In genomic region chr1:145859491-145860159, GRCh38 we compare ENCODE assay signal across 8 cellular contexts. TPM values are rescaled to one million over a fixed set of nuclear protein-coding genes. Genes with fewer than 3 reads are reported as not detected.
DNase-seq lines count a peak whose midpoint lies in the region; ATAC-seq and TF ChIP-seq lines count a peak whose summit lies in the region.

No MANE protein-coding gene starts in this region.

- TF ChIP-seq CTCF in CD14-positive monocyte (IDR thresholded peaks at IDR 0.05): peak; percentile 9
- TF ChIP-seq CTCF in lung (IDR thresholded peaks at IDR 0.05; ENCODE audit: control extremely low read depth, extremely low read depth): no peak

- peaks cover 22 to 26% of the 10 kb centered on the region in 2 donors for H3K36me3 Mint-ChIP-seq in CD14-positive monocyte
- peaks cover 17% of the 10 kb centered on the region for H3K36me3 Mint-ChIP-seq in activated CD4-positive, alpha-beta memory T cell treated with anti-CD3 and anti-CD28 coated beads, Interleukin-2, amount 10 ng/mL, durations not matched to agents 7 days and 5 days (ENCODE audit: low read depth)

- H3K36me3 ChIP-seq in ectodermal cell (ENCODE audit: control insufficient read depth, insufficient read depth, low read length) (peaks cover 21% of the 10 kb centered on the region), lung (ENCODE audit: control insufficient read depth in 2 of 2, insufficient read depth in 2 of 2, low read length in 2 of 2) (peaks cover 10 to 17% of the 10 kb centered on the region in 2 donors)

- H3K4me3 ChIP-seq in ectodermal cell (ENCODE audit: insufficient read depth, low read depth, low read length) (peak overlapping the region; percentile 90), lung (peak overlapping the region; percentile 92)

- H3K27ac ChIP-seq in ectodermal cell (ENCODE audit: insufficient read depth, low read depth, low read length, poor library complexity, severe bottlenecking) (peak overlapping the region; percentile 73), lung (ENCODE audit: low read depth in 1 of 2, low read length in 1 of 2) (peak overlapping the region; percentile 82 to 96)

- peak overlapping the region; percentile 97 to 98 for H3K4me3 Mint-ChIP-seq in CD14-positive monocyte
- peak overlapping the region; percentile 97 for H3K4me3 Mint-ChIP-seq in activated CD4-positive, alpha-beta memory T cell treated with anti-CD3 and anti-CD28 coated beads, Interleukin-2, amount 10 ng/mL, durations not matched to agents 7 days and 5 days

- peaks cover 14% of the 10 kb centered on the region for H3K4me1 Mint-ChIP-seq in CD14-positive monocyte
- peaks cover 16% of the 10 kb centered on the region for H3K4me1 Mint-ChIP-seq in activated CD4-positive, alpha-beta memory T cell treated with anti-CD3 and anti-CD28 coated beads, Interleukin-2, amount 10 ng/mL, durations not matched to agents 7 days and 5 days

- peaks cover 0 to 4% (median 2%) of the 10 kb centered on the region in 3 donors for H3K27me3 Mint-ChIP-seq in CD14-positive monocyte (ENCODE audit: low read depth in 3 of 3)
- peaks cover 17% of the 10 kb centered on the region for H3K27me3 Mint-ChIP-seq in activated CD4-positive, alpha-beta memory T cell treated with anti-CD3 and anti-CD28 coated beads, Interleukin-2, amount 10 ng/mL, durations not matched to agents 7 days and 5 days

- intact Hi-C loops in CD14-positive monocyte (cut with micrococcal nuclease): loop anchor here in 1 of 2 donors (5.0 to 10.0 kb wide), 2 partner anchors 58 to 105 kb away; partner anchors contain the start of genes ANKRD34A, PEX11B and POLR3GL

- CTCF ChIA-PET in activated CD4-positive, alpha-beta memory T cell treated with anti-CD3 and anti-CD28 coated beads, Interleukin-2, amount 10 ng/mL, durations not matched to agents 7 days and 5 days (lab: Charles Lee): interaction anchor here (1.0 to 11.1 kb wide), 14 partner anchors 13 to 177 kb away, joined by 3 to 182 read pairs (median 6); partner anchors contain the start of genes ANKRD34A, ANKRD35, NUDT17 and PEX11B

- H3K9me3 ChIP-seq in ectodermal cell (ENCODE audit: control insufficient read depth, low read length): no peaks in the 10 kb centered on the region
- no peaks in the 10 kb centered on the region for H3K9me3 ChIP-seq in lung (ENCODE audit: control insufficient read depth in 2 of 2, insufficient read depth in 1 of 2, low read length in 1 of 2)

- WGBS in ectodermal cell, 2 experiments: 0 to 1% methylated on average over 44 of the region's 44 CpGs
- WGBS in lung, 2 donors: 0% methylated on average over 43 to 44 of the region's 44 CpGs

- H3K27me3 ChIP-seq in ectodermal cell (ENCODE audit: control insufficient read depth, insufficient read depth, low read length, poor library complexity, severe bottlenecking): no peaks in the 10 kb centered on the region
- no peaks in the 10 kb centered on the region for H3K27me3 ChIP-seq in lung (ENCODE audit: control insufficient read depth, insufficient read depth)

- DNase-seq in CD14-positive monocyte (ENCODE audit: low spot score): no peak
- DNase-seq in NCI-H774 (lab: John Stamatoyannopoulos, UW): peak; percentile 86
- DNase-seq in activated CD4-positive, alpha-beta memory T cell treated with anti-CD3 and anti-CD28 coated beads, Interleukin-2, amount 10 ng/mL, durations not matched to agents 7 days and 5 days: peak; percentile 78
- peak; percentile 92 for DNase-seq in lung (ENCODE audit: low spot score)
- DNase-seq in stimulated activated CD4-positive, alpha-beta T cell treated with anti-CD3 and anti-CD28 coated beads, TNF-alpha, amount 100 ng/mL, for 48 hours (ENCODE audit: low read depth in 3 of 3): peak; percentile 41 to 75 (median 56)

- peak overlapping the region; percentile 87 to 95 (median 93) for H3K27ac Mint-ChIP-seq in CD14-positive monocyte
- peak overlapping the region; percentile 76 for H3K27ac Mint-ChIP-seq in activated CD4-positive, alpha-beta memory T cell treated with anti-CD3 and anti-CD28 coated beads, Interleukin-2, amount 10 ng/mL, durations not matched to agents 7 days and 5 days

- H3K9me3 Mint-ChIP-seq in CD14-positive monocyte: peaks cover 0 to 1% (median 0%) of the 10 kb centered on the region in 7 donors
- H3K9me3 Mint-ChIP-seq in activated CD4-positive, alpha-beta memory T cell treated with anti-CD3 and anti-CD28 coated beads, Interleukin-2, amount 10 ng/mL, durations not matched to agents 7 days and 5 days: no peaks in the 10 kb centered on the region

- ATAC-seq in GM19372 (IDR thresholded peaks at IDR 0.05; ENCODE audit: low read depth, unreplicated experiment): peak; percentile 64
- peak; percentile 59 for ATAC-seq in HG03521 (IDR thresholded peaks at IDR 0.05; ENCODE audit: unreplicated experiment)
- ATAC-seq in lung (ENCODE audit: insufficient read depth, low FRiP score): peak; percentile 89

- no peaks in the 10 kb centered on the region for H3K4me1 ChIP-seq in ectodermal cell (ENCODE audit: control insufficient read depth, insufficient read depth, low read length)
- H3K4me1 ChIP-seq in lung (ENCODE audit: control insufficient read depth in 2 of 2, insufficient read depth in 2 of 2, low read length in 2 of 2): peaks cover 0 to 4% of the 10 kb centered on the region in 2 donors

- POLR2A ChIA-PET in activated CD4-positive, alpha-beta memory T cell treated with anti-CD3 and anti-CD28 coated beads, Interleukin-2, amount 10 ng/mL, durations not matched to agents 7 days and 5 days (lab: Charles Lee): interaction anchor here (0.6 to 6.1 kb wide), 25 partner anchors 10 to 578 kb away, joined by 3 to 71 read pairs (median 4); partner anchors contain the start of genes ANKRD34A, ANKRD35, LIX1L and NUDT17

RNA-seq across cellular contexts. Expression of gene PIAS3, which starts 0.7 kb away (rescaled TPM):
- polyA plus RNA-seq in CD14-positive monocyte (1 to 10 TPM; 7.2 to 8.8 TPM), lung (10 to 100 TPM; 26.4 to 32.1 TPM)
- total RNA-seq in activated CD4-positive, alpha-beta memory T cell treated with anti-CD3 and anti-CD28 coated beads, Interleukin-2, amount 10 ng/mL, durations not matched to agents 7 days and 5 days: 10 to 100 TPM; 21.2 to 21.7 TPM
- polyA plus RNA-seq in ectodermal cell (2013, experiment 1 of 4): 66.7 TPM
- polyA plus RNA-seq in ectodermal cell (2013, experiment 2 of 4): 65.8 TPM
- 57.5 TPM for polyA plus RNA-seq in ectodermal cell (2013, experiment 3 of 4)
- polyA plus RNA-seq in ectodermal cell (2013, experiment 4 of 4): 64.4 TPM
- total RNA-seq in lung: 10 to 100 TPM; 23.5 to 54.9 TPM

RNA-seq across cellular contexts. Expression of gene NUDT17, which starts 14.2 kb away (rescaled TPM):
- polyA plus RNA-seq in CD14-positive monocyte (1 to 10 TPM; 2.1 to 3.1 TPM), lung (1 to 10 TPM; 1.6 to 3.1 TPM)
- 1 to 10 TPM; 2.5 to 2.7 TPM for total RNA-seq in activated CD4-positive, alpha-beta memory T cell treated with anti-CD3 and anti-CD28 coated beads, Interleukin-2, amount 10 ng/mL, durations not matched to agents 7 days and 5 days
- 4.8 TPM for polyA plus RNA-seq in ectodermal cell (2013, experiment 1 of 4)
- 6.3 TPM for polyA plus RNA-seq in ectodermal cell (2013, experiment 2 of 4)
- 4.4 TPM for polyA plus RNA-seq in ectodermal cell (2013, experiment 3 of 4)
- 6.2 TPM for polyA plus RNA-seq in ectodermal cell (2013, experiment 4 of 4)
- total RNA-seq in lung: 1 to 10 TPM; 3.9 to 6.2 TPM

RNA-seq across cellular contexts. Expression of gene ANKRD35, which starts 26.0 kb away (rescaled TPM):
- polyA plus RNA-seq in CD14-positive monocyte (1 to 10 TPM; 1.3 to 1.5 TPM), lung (1 to 10 TPM; 2.0 to 2.1 TPM)
- under 1 TPM; 0.33 to 0.35 TPM for total RNA-seq in activated CD4-positive, alpha-beta memory T cell treated with anti-CD3 and anti-CD28 coated beads, Interleukin-2, amount 10 ng/mL, durations not matched to agents 7 days and 5 days
- polyA plus RNA-seq in ectodermal cell (2013, experiment 1 of 4): 3.4 TPM
- 2.5 TPM for polyA plus RNA-seq in ectodermal cell (2013, experiment 2 of 4)
- polyA plus RNA-seq in ectodermal cell (2013, experiment 3 of 4): 1.9 TPM
- 1.8 TPM for polyA plus RNA-seq in ectodermal cell (2013, experiment 4 of 4)
- 1 to 10 TPM; 3.4 to 3.7 TPM for total RNA-seq in lung

RNA-seq across cellular contexts. Expression of gene POLR3C, which starts 35.6 kb away (rescaled TPM):
- polyA plus RNA-seq in CD14-positive monocyte: 10 to 100 TPM; 30.5 to 41.3 TPM
- total RNA-seq in activated CD4-positive, alpha-beta memory T cell treated with anti-CD3 and anti-CD28 coated beads, Interleukin-2, amount 10 ng/mL, durations not matched to agents 7 days and 5 days: 10 to 100 TPM; 29.7 to 32.1 TPM
- 33.5 TPM for polyA plus RNA-seq in ectodermal cell (2013, experiment 1 of 4)
- polyA plus RNA-seq in ectodermal cell (2013, experiment 2 of 4): 36.3 TPM
- 28.3 TPM for polyA plus RNA-seq in ectodermal cell (2013, experiment 3 of 4)
- polyA plus RNA-seq in ectodermal cell (2013, experiment 4 of 4): 32.2 TPM
- 10 to 100 TPM; 25.0 to 26.3 TPM for total RNA-seq in lung
- 10 to 100 TPM; 14.1 to 17.2 TPM for polyA plus RNA-seq in lung

RNA-seq across cellular contexts. Expression of gene RNF115, which starts 35.7 kb away (rescaled TPM):
- polyA plus RNA-seq in CD14-positive monocyte: 1 to 10 TPM; 3.5 to 5.4 TPM
- 10 to 100 TPM; 12.9 to 13.1 TPM for total RNA-seq in activated CD4-positive, alpha-beta memory T cell treated with anti-CD3 and anti-CD28 coated beads, Interleukin-2, amount 10 ng/mL, durations not matched to agents 7 days and 5 days
- 11.8 TPM for polyA plus RNA-seq in ectodermal cell (2013, experiment 1 of 4)
- 14.1 TPM for polyA plus RNA-seq in ectodermal cell (2013, experiment 2 of 4)
- 7.8 TPM for polyA plus RNA-seq in ectodermal cell (2013, experiment 3 of 4)
- polyA plus RNA-seq in ectodermal cell (2013, experiment 4 of 4): 8.7 TPM
- total RNA-seq in lung: 10 to 100 TPM; 14.7 to 21.6 TPM
- 1 to 10 TPM; 4.4 to 8.3 TPM for polyA plus RNA-seq in lung
